In the genomic region with DNA sequence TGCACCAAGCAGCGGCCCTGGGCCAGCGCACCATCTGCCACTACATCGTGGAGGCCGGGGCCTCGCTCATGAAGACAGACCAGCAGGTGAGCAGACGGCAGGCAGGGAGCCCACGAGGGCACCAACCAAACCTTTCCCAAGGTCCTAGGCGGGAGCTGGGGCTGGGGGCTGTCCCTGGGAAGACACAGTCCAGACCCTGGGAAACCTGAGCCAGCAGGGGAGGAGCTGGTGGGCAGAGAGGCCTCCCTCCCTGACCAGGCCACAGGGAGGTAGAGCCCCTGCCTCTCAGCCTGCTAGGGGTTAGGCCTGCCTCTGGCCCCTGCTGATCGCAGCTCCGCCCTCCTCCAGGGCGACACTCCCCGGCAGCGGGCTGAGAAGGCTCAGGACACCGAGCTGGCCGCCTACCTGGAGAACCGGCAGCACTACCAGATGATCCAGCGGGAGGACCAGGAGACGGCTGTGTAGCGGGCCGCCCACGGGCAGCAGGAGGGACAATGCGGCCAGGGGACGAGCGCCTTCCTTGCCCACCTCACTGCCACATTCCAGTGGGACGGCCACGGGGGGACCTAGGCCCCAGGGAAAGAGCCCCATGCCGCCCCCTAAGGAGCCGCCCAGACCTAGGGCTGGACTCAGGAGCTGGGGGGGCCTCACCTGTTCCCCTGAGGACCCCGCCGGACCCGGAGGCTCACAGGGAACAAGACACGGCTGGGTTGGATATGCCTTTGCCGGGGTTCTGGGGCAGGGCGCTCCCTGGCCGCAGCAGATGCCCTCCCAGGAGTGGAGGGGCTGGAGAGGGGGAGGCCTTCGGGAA, we compare ENCODE assay signal across 10 cellular contexts. TPM values are rescaled to one million over a fixed set of nuclear protein-coding genes. Genes with fewer than 3 reads are reported as not detected.
DNase-seq lines count a peak whose midpoint lies in the region; ATAC-seq and TF ChIP-seq lines count a peak whose summit lies in the region.
"Not testable (repeated sequence)": the region's sequence is repeated elsewhere in the genome, so short reads cannot be mapped to it uniquely, and the experiment has no call there.
"Had no signal": no experiment of that assay in that cellular context is flagged by ENCODE, and none has a peak within 500 bp of the region (broad histone marks: within the 10 kb centered on the region; RNA-seq: fewer than 3 reads in every experiment).

No MANE protein-coding gene starts in this region.

- H3K9me3 ChIP-seq in DND-41 (ENCODE audit: insufficient read depth, low read length, severe bottlenecking); gastrocnemius medialis; vagina: not testable (repeated sequence)

- H3K4me3 ChIP-seq in DND-41 (ENCODE audit: low read depth in 1 of 2, low read length in 2 of 2): not testable (repeated sequence)
- peak overlapping the region; percentile 56 to 76 (median 58) for H3K4me3 ChIP-seq in gastrocnemius medialis
- peak overlapping the region; percentile 68 to 79 for H3K4me3 ChIP-seq in vagina

- ATAC-seq in DND-41 (ENCODE audit: insufficient read depth, low read depth): 0 out of 3 replicates have a peak, but pooled peaks have one; percentile 6
- ATAC-seq in WTC11: peak; percentile 44
- peak; percentile 10 for ATAC-seq in left ventricle myocardium superior
- ATAC-seq in gastrocnemius medialis: peak; percentile 7 to 12

- in situ Hi-C loops in gastrocnemius medialis (cut with MboI; ENCODE audit: low sequenced_read_pairs in 4 of 4): not testable (repeated sequence)

- peaks cover 33% of the 10 kb centered on the region for H3K27me3 ChIP-seq in DND-41 (ENCODE audit: insufficient read depth, low read length, poor library complexity)
- peaks cover 0 to 23% (median 7%) of the 10 kb centered on the region in 3 donors for H3K27me3 ChIP-seq in gastrocnemius medialis
- not testable (repeated sequence) for H3K27me3 ChIP-seq in vagina

- H4K20me1 ChIP-seq in DND-41 (ENCODE audit: insufficient read depth, low read length): peaks cover 29% of the 10 kb centered on the region

- H3K27ac Mint-ChIP-seq in WTC11: peak overlapping the region; percentile 57; the same call in 1 of the 2 replicates
- peak overlapping the region; percentile 87 for H3K27ac Mint-ChIP-seq in mesothelial cell of epicardium

- not testable (repeated sequence) for TF ChIP-seq CTCF in DND-41 (IDR thresholded peaks at IDR 0.05; ENCODE audit: borderline replicate concordance, extremely low read depth, low read length, poor library complexity, severe bottlenecking); WTC11 (IDR thresholded peaks at IDR 0.05); mesothelial cell of epicardium (IDR thresholded peaks at IDR 0.05; ENCODE audit: unreplicated experiment); gastrocnemius medialis (IDR thresholded peaks at IDR 0.05 in 4 of 5, conservative IDR thresholded peaks at IDR 0.05 in 1 of 5); vagina (IDR thresholded peaks at IDR 0.05)

- H3K4me1 ChIP-seq in DND-41 (ENCODE audit: insufficient read depth, low read length): peaks cover 22% of the 10 kb centered on the region
- peaks cover 6 to 19% of the 10 kb centered on the region in 2 donors for H3K4me1 ChIP-seq in gastrocnemius medialis
- peaks cover 23% of the 10 kb centered on the region for H3K4me1 ChIP-seq in vagina

- not testable (repeated sequence) for H3K9ac ChIP-seq in DND-41 (ENCODE audit: low read depth, low read length)

- not testable (repeated sequence) for DNase-seq in DND-41; left ventricle myocardium superior; vagina (ENCODE audit: extremely low spot score in 2 of 2)
- DNase-seq in NCI-H2196 (lab: John Stamatoyannopoulos, UW; ENCODE audit: unreplicated experiment) (peak; percentile 26), WTC11 (ENCODE audit: low spot score) (peak; percentile 75), cerebellar cortex (ENCODE audit: low spot score) (peak; percentile 54), mesothelial cell of epicardium (ENCODE audit: low spot score in 2 of 2, unreplicated experiment in 2 of 2) (peak in 1 of 2 experiments; percentile 51), gastrocnemius medialis (peak in 1 of 2 donors; percentile 52)

- H3K9me3 Mint-ChIP-seq in WTC11, mesothelial cell of epicardium: not testable (repeated sequence)

- CTCF ChIA-PET in WTC11 (lab: Charles Lee): interaction anchor here (0.8 to 5.2 kb wide), 7 partner anchors 9 to 140 kb away, joined by 3 to 51 read pairs (median 4); no protein-coding TSS in a partner anchor

- intact Hi-C loops in left ventricle myocardium superior (cut with micrococcal nuclease); gastrocnemius medialis (cut with DNase I; ENCODE audit: low total_unique reads): not testable (repeated sequence)
- intact Hi-C loops in vagina (cut with DNase I): loop anchor here (10.0 kb wide), 1 partner anchor 235 kb away; a partner anchor contains a TSS

- not testable (repeated sequence) for TF ChIP-seq POLR2A in gastrocnemius medialis (IDR thresholded peaks at IDR 0.05); vagina (IDR thresholded peaks at IDR 0.05)

- H3K79me2 ChIP-seq in DND-41 (ENCODE audit: insufficient read depth, low read length): not testable (repeated sequence)

- peaks cover 23% of the 10 kb centered on the region for H3K36me3 Mint-ChIP-seq in WTC11
- H3K36me3 Mint-ChIP-seq in mesothelial cell of epicardium: not testable (repeated sequence)

- not testable (repeated sequence) for H3K27ac ChIP-seq in DND-41 (ENCODE audit: low read length)
- H3K27ac ChIP-seq in gastrocnemius medialis: peak overlapping the region; percentile 64 to 70 (median 66)
- H3K27ac ChIP-seq in vagina: peak overlapping the region; percentile 94

- H3K36me3 ChIP-seq in DND-41 (ENCODE audit: insufficient read depth, low read length) (peaks cover 44% of the 10 kb centered on the region), gastrocnemius medialis (peaks cover 0 to 40% of the 10 kb centered on the region in 2 donors), vagina (peaks cover 0 to 21% of the 10 kb centered on the region in 2 donors)

- H2AFZ ChIP-seq in DND-41 (ENCODE audit: low read depth, low read length): not testable (repeated sequence)

- H3K4me1 Mint-ChIP-seq in WTC11 (peaks cover 21% of the 10 kb centered on the region), mesothelial cell of epicardium (peaks cover 19% of the 10 kb centered on the region)

- not testable (repeated sequence) for H3K4me2 ChIP-seq in DND-41 (ENCODE audit: insufficient read depth, low read length)

- H3K27me3 Mint-ChIP-seq in WTC11 (ENCODE audit: low read depth); mesothelial cell of epicardium (ENCODE audit: low read depth): not testable (repeated sequence)

- H3K4me3 Mint-ChIP-seq in WTC11 (peak overlapping the region; percentile 64), mesothelial cell of epicardium (peak overlapping the region; percentile 67)

- POLR2A ChIA-PET in WTC11 (lab: Charles Lee): interaction anchor here (1.3 to 1.5 kb wide), 4 partner anchors 10 to 136 kb away, joined by 5 to 7 read pairs (median 6); no protein-coding TSS in a partner anchor

TF ChIP-seq in WTC11, 78 proteins besides CTCF, POLR2A, EP300 and RAD21:
- TF ChIP-seq RELA (CRISPR knock-in tag; IDR thresholded peaks at IDR 0.05; ENCODE audit: borderline replicate concordance): 0 out of 2 replicates have a peak, but pooled peaks have one; percentile 77
- 0 out of 2 replicates have a peak, but pooled peaks have one; percentile 20 for TF ChIP-seq ETV6 (CRISPR knock-in tag; IDR thresholded peaks at IDR 0.05)
- TF ChIP-seq ZNF423 (CRISPR knock-in tag; IDR thresholded peaks at IDR 0.05): peak; percentile 92
- TF ChIP-seq, protein P1, sequence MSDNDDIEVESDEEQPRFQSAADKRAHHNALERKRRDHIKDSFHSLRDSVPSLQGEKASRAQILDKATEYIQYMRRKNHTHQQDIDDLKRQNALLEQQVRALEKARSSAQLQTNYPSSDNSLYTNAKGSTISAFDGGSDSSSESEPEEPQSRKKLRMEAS (CRISPR knock-in tag; IDR thresholded peaks at IDR 0.05): peak; percentile 54

RNA-seq across cellular contexts. Expression of a gene that starts 1.8 kb away (rescaled TPM):
- total RNA-seq in WTC11 (2021) (560 to 611 TPM (median 602 TPM) in 3 replicates), left ventricle myocardium superior (5.7 TPM), mesothelial cell of epicardium (1,547 to 1,604 TPM (median 1,586 TPM) in 3 replicates), gastrocnemius medialis (1 to 10 TPM in 2 of 4 donors, not detected in 2; 1.6 to 1.9 TPM), vagina (142 TPM)

RNA-seq across cellular contexts. Expression of a gene that starts 11.9 kb away (rescaled TPM):
- 0.62 to 0.85 TPM (median 0.62 TPM) in 3 replicates for total RNA-seq in WTC11 (2021)
- not detected for total RNA-seq in left ventricle myocardium superior
- total RNA-seq in mesothelial cell of epicardium: 0.42 to 0.68 TPM (median 0.51 TPM) in 3 replicates
- total RNA-seq in gastrocnemius medialis: not detected
- not detected for total RNA-seq in vagina
- total RNA-seq: activated CD8-positive, alpha-beta memory T cell treated with anti-CD3 and anti-CD28 coated beads for 36 hours; left lobe of liver had no signal

RNA-seq across cellular contexts. Expression of a gene that starts 32.4 kb away (rescaled TPM):
- total RNA-seq in WTC11 (2021): 107 to 139 TPM (median 115 TPM) in 3 replicates
- 71.7 TPM for total RNA-seq in left ventricle myocardium superior
- 46.3 to 50.6 TPM (median 46.5 TPM) in 3 replicates for total RNA-seq in mesothelial cell of epicardium
- 100 to 1,000 TPM; 127 to 155 (median 131) TPM for total RNA-seq in gastrocnemius medialis
- 78.8 TPM for total RNA-seq in vagina

Comparison
In these comparisons a context has a peak if more than half of its experiments do, and no peak if none do; other contexts are left out.
1. RNA of a gene that starts 1.8 kb away (total RNA-seq): 1,547 to 1,604 TPM in mesothelial cell of epicardium, 560 to 611 TPM in WTC11 and 142 TPM in vagina (single experiment); 5.7 TPM in left ventricle myocardium superior (single experiment) and 1.6 to 1.9 TPM in gastrocnemius medialis; every median in the first group is over 10 times any median in the second.
2. Peak in every context shown above with its lines, with median percentiles within 50 percentile points of each other: ATAC-seq.